1 cellular context compared by ENCODE assay signal in the genomic region with DNA sequence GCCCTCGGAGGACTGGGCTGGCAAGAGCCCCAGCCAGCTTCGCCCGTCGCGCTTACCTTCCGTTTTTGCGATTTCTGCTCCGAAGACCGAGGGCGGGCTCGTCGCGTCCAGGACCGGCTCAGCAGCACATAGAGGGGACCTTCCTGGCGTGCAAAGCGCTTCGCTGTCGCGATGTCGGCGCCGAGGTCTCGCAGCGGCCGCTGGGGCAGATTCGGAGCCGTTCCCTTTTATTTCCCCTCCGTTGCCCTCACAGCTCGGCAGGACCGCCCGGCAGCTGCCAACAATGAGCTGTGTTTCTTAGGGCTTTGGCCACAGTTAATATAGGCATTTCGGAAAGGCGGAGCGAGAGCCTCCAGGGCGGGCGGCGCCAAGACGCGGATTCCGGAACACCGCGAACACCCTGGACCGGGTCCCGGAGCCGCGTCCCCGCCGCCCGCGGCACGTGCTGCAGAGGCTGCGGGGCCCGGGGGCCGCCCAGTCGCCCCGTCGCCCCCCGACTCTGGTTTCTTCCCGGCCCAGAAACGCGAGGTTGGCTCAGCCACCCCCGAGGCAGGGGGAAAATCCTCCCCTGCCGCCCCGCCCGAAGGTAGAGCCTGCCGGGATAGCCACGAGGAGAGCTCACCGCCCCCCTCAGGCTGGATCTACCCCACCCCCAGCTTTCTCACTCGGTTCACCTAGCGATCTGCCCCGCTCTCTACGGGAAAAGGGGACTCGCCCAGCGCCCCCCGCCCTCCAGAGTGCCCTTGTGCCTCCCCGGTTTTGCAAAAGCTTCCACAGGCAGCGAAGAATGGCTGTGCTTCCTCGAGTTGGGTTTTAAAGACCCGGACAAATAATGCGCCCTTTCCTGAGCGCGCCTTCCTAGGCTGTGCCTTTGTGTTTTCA.
TF ChIP-seq lines count a peak whose summit lies in the region.

Gene CITED2 (minus strand): TSS at position 292 of the 882 bp plus-strand sequence. CDS start 704 bp downstream, outside the sequence.

TF ChIP-seq in GM12878, 131 proteins besides CTCF, POLR2A, EP300 and RAD21 (continued from another document):
- TF ChIP-seq POLR2AphosphoS2 (IDR thresholded peaks at IDR 0.05; ENCODE audit: low read depth, low read length) (peak; percentile 97), TAF1 (IDR thresholded peaks at IDR 0.05; ENCODE audit: borderline replicate concordance, low read depth, low read length) (peak; percentile 97), MYB (IDR thresholded peaks at IDR 0.05; ENCODE audit: borderline replicate concordance, low read depth, low read length) (no peak), SP1 (IDR thresholded peaks at IDR 0.05; ENCODE audit: low read depth, low read length) (peak; percentile 96), FOXK2 (IDR thresholded peaks at IDR 0.05) (peak; percentile 28; the same call in 1 of the 2 replicates), MAX (IDR thresholded peaks at IDR 0.05; ENCODE audit: low read depth, low read length) (peak; percentile 65; the same call in 1 of the 2 replicates), CREB1 (IDR thresholded peaks at IDR 0.05; ENCODE audit: low read depth) (peak; percentile 46; the same call in 1 of the 2 replicates), POU2F2 (IDR thresholded peaks at IDR 0.05; ENCODE audit: borderline replicate concordance, low read depth, low read length) (peak; percentile 97), DPF2 (IDR thresholded peaks at IDR 0.05) (peak; percentile 69), PML (IDR thresholded peaks at IDR 0.05; ENCODE audit: low read length) (peak; percentile 98), IKZF1 (conservative IDR thresholded peaks at IDR 0.05) (peak; percentile 76), TCF7 (IDR thresholded peaks at IDR 0.05; ENCODE audit: borderline replicate concordance) (peak; percentile 20; the same call in 1 of the 2 replicates)
TF ChIP-seq in GM12878: peak in this region for 62.
